In genomic region chr3:143244516-143245063, GRCh38 we compare ENCODE assay signal across 19 cellular contexts.
DNase-seq lines count a peak whose midpoint lies in the region; FAIRE-seq and TF ChIP-seq lines count a peak whose summit lies in the region.
"Had no signal": no experiment of that assay in that cellular context is flagged by ENCODE, and none has a peak within 500 bp of the region (broad histone marks: within the 10 kb centered on the region; RNA-seq: fewer than 3 reads in every experiment).

No MANE protein-coding gene starts in this region.

- H3K9me3 ChIP-seq in trophoblast cell (ENCODE audit: insufficient read depth, low read depth, low read length) (no peaks in the 10 kb centered on the region), transverse colon (no peaks in the 10 kb centered on the region), SJCRH30 (replicated peaks) (no peaks in the 10 kb centered on the region)

- DNase-seq in immature natural killer cell (no peak), trophoblast cell (peak; percentile 66 to 74), transverse colon (peak; percentile 17), NCI-H187 treated with DMSO at 0.1 percent for 48 hours (lab: John Stamatoyannopoulos, UW) (no peak), SJCRH30 (no peak), RCC 7860 (ENCODE audit: low spot score) (no peak)
- DNase-seq: C1 segment of cervical spinal cord; Calu3; CD4-positive, alpha-beta memory T cell; COR-L47; DMS53; DMS79 treated with DMSO at 0.1 percent for 48 hours; GF-D8; GOT3; HCEC 1CT had no signal

- no CpG with 5 or more reads among the region's 9 CpGs for WGBS in trophoblast cell (ENCODE audit: extremely low coverage, insufficient coverage, insufficient read length)
- 53 to 59% methylated on average over 7 to 9 of the region's 9 CpGs for WGBS in transverse colon (ENCODE audit: low coverage in 1 of 2), 2 donors

- H3K4me3 ChIP-seq in trophoblast cell (ENCODE audit: low read depth, low read length), result no peak overlapping the region
- no peak overlapping the region for H3K4me3 ChIP-seq in transverse colon
- no peak overlapping the region for H3K4me3 ChIP-seq in SJCRH30

- H3K79me1 ChIP-seq in trophoblast cell (ENCODE audit: low read length), result no peaks in the 10 kb centered on the region

- no peak overlapping the region for H2AK5ac ChIP-seq in trophoblast cell (ENCODE audit: low read length)

- peaks cover 0 to 5% (median 2%) of the 10 kb centered on the region in 3 donors for H3K27me3 Mint-ChIP-seq in immature natural killer cell (ENCODE audit: low read depth in 3 of 3)
- H3K27me3 Mint-ChIP-seq: CD4-positive, alpha-beta memory T cell had no signal

- no peak overlapping the region for H4K12ac ChIP-seq in trophoblast cell (ENCODE audit: low read depth, low read length)

- no peak overlapping the region for H3K4me2 ChIP-seq in trophoblast cell (ENCODE audit: low read length)

- peak overlapping the region in 4 of 6 donors; percentile 81 to 97 (median 86) for H3K27ac Mint-ChIP-seq in immature natural killer cell
- H3K27ac Mint-ChIP-seq: CD4-positive, alpha-beta memory T cell had no signal

- H3K27ac ChIP-seq in VCaP (peak overlapping the region; percentile 47), trophoblast cell (ENCODE audit: low read depth, low read length) (no peak overlapping the region), transverse colon (no peak overlapping the region), SJCRH30 (no peak overlapping the region)

- H3K9ac ChIP-seq in trophoblast cell (ENCODE audit: low read length), result no peak overlapping the region

- in situ Hi-C loops in transverse colon (cut with MboI; ENCODE audit: low pct_ligation_motif_present in 1 of 4, low pct_unique_long_range_greater_than_20kb in 1 of 4, low sequenced_read_pairs in 3 of 4), result no loop called here

- H3K4ac ChIP-seq in trophoblast cell (ENCODE audit: low read depth, low read length), result no peak overlapping the region

- no peak overlapping the region for H3K23ac ChIP-seq in trophoblast cell (ENCODE audit: low read length)

- no peak overlapping the region for H3K14ac ChIP-seq in trophoblast cell (ENCODE audit: low read length)

- H2BK120ac ChIP-seq in trophoblast cell (ENCODE audit: insufficient read depth, low read length, poor library complexity), result no peak overlapping the region

- H3K4me1 ChIP-seq in trophoblast cell (ENCODE audit: control insufficient read depth in 1 of 2, insufficient read depth in 2 of 2, low read length in 2 of 2) (peaks cover 2 to 5% of the 10 kb centered on the region in 2 experiments), transverse colon (peaks cover 0 to 12% (median 1%) of the 10 kb centered on the region in 4 donors), SJCRH30 (peaks cover 14% of the 10 kb centered on the region)

- intact Hi-C loops in transverse colon (cut with DNase I; ENCODE audit: low total_unique reads), result no loop called here

- H3K9me3 Mint-ChIP-seq in immature natural killer cell, result no peaks in the 10 kb centered on the region

- peaks cover 88 to 90% of the 10 kb centered on the region in 2 donors for H3K4me1 Mint-ChIP-seq in immature natural killer cell
- H3K4me1 Mint-ChIP-seq: CD4-positive, alpha-beta memory T cell had no signal

- H3K79me2 ChIP-seq in trophoblast cell (ENCODE audit: control insufficient read depth, insufficient read depth, low read length, poor library complexity), result no peaks in the 10 kb centered on the region

- TF ChIP-seq POLR2A in transverse colon (IDR thresholded peaks at IDR 0.05), result no peak

- no peaks in the 10 kb centered on the region for H3K36me3 ChIP-seq in trophoblast cell (ENCODE audit: control insufficient read depth in 1 of 2, insufficient read depth in 2 of 2, low read length in 2 of 2)
- no peaks in the 10 kb centered on the region for H3K36me3 ChIP-seq in transverse colon
- H3K36me3 ChIP-seq in SJCRH30, result no peaks in the 10 kb centered on the region

- H4K8ac ChIP-seq in trophoblast cell (ENCODE audit: low read depth, low read length), result no peak overlapping the region

- H4K91ac ChIP-seq in trophoblast cell (ENCODE audit: low read depth, low read length), result no peak overlapping the region

- no peak overlapping the region for H3K4me3 Mint-ChIP-seq in immature natural killer cell
- H3K4me3 Mint-ChIP-seq: CD4-positive, alpha-beta memory T cell had no signal

- H2BK5ac ChIP-seq in trophoblast cell (ENCODE audit: low read depth, low read length, poor library complexity), result no peak overlapping the region

- peaks cover 0 to 7% (median 0%) of the 10 kb centered on the region in 3 donors for H3K36me3 Mint-ChIP-seq in immature natural killer cell
- H3K36me3 Mint-ChIP-seq: CD4-positive, alpha-beta memory T cell had no signal

- H3K18ac ChIP-seq in trophoblast cell (ENCODE audit: low read length), result no peak overlapping the region

- no peaks in the 10 kb centered on the region for H3K27me3 ChIP-seq in trophoblast cell (ENCODE audit: insufficient read depth, low read length)
- no peaks in the 10 kb centered on the region for H3K27me3 ChIP-seq in transverse colon
- no peaks in the 10 kb centered on the region; the same call in none of the 2 replicates for H3K27me3 ChIP-seq in SJCRH30

- H2BK12ac ChIP-seq in trophoblast cell (ENCODE audit: low read length), result no peak overlapping the region

- TF ChIP-seq EP300 in transverse colon (IDR thresholded peaks at IDR 0.05; ENCODE audit: low read depth), result no peak

- TF ChIP-seq CTCF in VCaP (conservative IDR thresholded peaks at IDR 0.05), result no peak
- no peak for TF ChIP-seq CTCF in transverse colon (IDR thresholded peaks at IDR 0.05)

- FAIRE-seq in RCC 7860 (lab: Jason Lieb, UNC), result no peak
- FAIRE-seq: GM12891, GM18507, H54 had no signal

- H2AFZ ChIP-seq in trophoblast cell (ENCODE audit: insufficient read depth, low read length, poor library complexity), result no peak overlapping the region

Comparison
In these comparisons a context has a peak if more than half of its experiments do, and no peak if none do; other contexts are left out.
1. DNase-seq: peak in trophoblast cell (2 of 2) and transverse colon (single experiment); none in immature natural killer cell (0 of 3), NCI-H187 treated with DMSO at 0.1 percent for 48 hours (single experiment), SJCRH30 (0 of 2) and RCC 7860 (single experiment).